ENCODE assay signal across 10 cellular contexts in genomic region chr2:39523308-39524044, GRCh38.
DNase-seq lines count a peak whose midpoint lies in the region; ATAC-seq and TF ChIP-seq lines count a peak whose summit lies in the region.
"Had no signal": no experiment of that assay in that cellular context is flagged by ENCODE, and none has a peak within 500 bp of the region (broad histone marks: within the 10 kb centered on the region; RNA-seq: fewer than 3 reads in every experiment).

No MANE protein-coding gene starts in this region.

- CTCF ChIA-PET in activated CD8-positive, alpha-beta T cell treated with anti-CD3 and anti-CD28 coated beads for 36 hours (lab: Charles Lee), result interaction anchor here (1.0 to 1.5 kb wide), 2 partner anchors 12 to 205 kb away, joined by 3 to 4 read pairs; no protein-coding TSS in a partner anchor

- H3K9me3 Mint-ChIP-seq in activated CD8-positive, alpha-beta T cell treated with anti-CD3 and anti-CD28 coated beads for 36 hours, result peaks cover 3% of the 10 kb centered on the region

- no peaks in the 10 kb centered on the region for H3K27me3 Mint-ChIP-seq in activated CD8-positive, alpha-beta T cell treated with anti-CD3 and anti-CD28 coated beads for 36 hours

- peak; percentile 92 for DNase-seq in ELR (ENCODE audit: low read depth)
- DNase-seq in RKO (ENCODE audit: low spot score), result peak; percentile 16
- DNase-seq in epidermal melanocyte (ENCODE audit: insufficient read length, low spot score), result peak; percentile 54
- DNase-seq in non-pigmented ciliary epithelial cell (ENCODE audit: low read depth), result peak; percentile 85
- no peak for DNase-seq in activated CD8-positive, alpha-beta T cell treated with anti-CD3 and anti-CD28 coated beads for 36 hours
- no peak for DNase-seq in NOMO-1 treated with dmso at 0.1 percent for 144 hours (lab: John Stamatoyannopoulos, UW; ENCODE audit: unreplicated experiment)
- DNase-seq in left colon, result no peak
- no peak for DNase-seq in activated effector memory CD4-positive, alpha-beta T cell treated with anti-CD3 and anti-CD28 coated beads, Interleukin-2, amount 50 U/mL, for 16 hours
- DNase-seq: activated naive CD4-positive, alpha-beta T cell treated with anti-CD3 and anti-CD28 coated beads for 36 hours; erythroblast had no signal

- no peak overlapping the region for H3K4me3 Mint-ChIP-seq in activated CD8-positive, alpha-beta T cell treated with anti-CD3 and anti-CD28 coated beads for 36 hours
- H3K4me3 Mint-ChIP-seq: activated naive CD4-positive, alpha-beta T cell treated with anti-CD3 and anti-CD28 coated beads for 36 hours had no signal

- peaks cover 3% of the 10 kb centered on the region for H3K36me3 Mint-ChIP-seq in activated CD8-positive, alpha-beta T cell treated with anti-CD3 and anti-CD28 coated beads for 36 hours (ENCODE audit: low read depth)

- TF ChIP-seq CTCF in activated CD8-positive, alpha-beta T cell treated with anti-CD3 and anti-CD28 coated beads for 36 hours (IDR thresholded peaks at IDR 0.05), result no peak

- no peaks in the 10 kb centered on the region for H3K4me1 Mint-ChIP-seq in activated CD8-positive, alpha-beta T cell treated with anti-CD3 and anti-CD28 coated beads for 36 hours (ENCODE audit: low read depth)

- ATAC-seq in activated CD8-positive, alpha-beta T cell treated with anti-CD3 and anti-CD28 coated beads for 36 hours, result no peak
- no peak for ATAC-seq in left colon

- POLR2A ChIA-PET in activated CD8-positive, alpha-beta T cell treated with anti-CD3 and anti-CD28 coated beads for 36 hours (lab: Charles Lee), result no interaction called here

- intact Hi-C loops in activated CD8-positive, alpha-beta T cell treated with anti-CD3 and anti-CD28 coated beads for 36 hours (cut with micrococcal nuclease), result no loop called here
- intact Hi-C loops in left colon (cut with DNase I, micrococcal nuclease), result no loop called here

- no peak overlapping the region for H3K27ac Mint-ChIP-seq in activated CD8-positive, alpha-beta T cell treated with anti-CD3 and anti-CD28 coated beads for 36 hours
- H3K27ac Mint-ChIP-seq: activated naive CD4-positive, alpha-beta T cell treated with anti-CD3 and anti-CD28 coated beads for 36 hours had no signal

Comparison
In these comparisons a context has a peak if more than half of its experiments do, and no peak if none do; other contexts are left out.
1. DNase-seq: peak in ELR (single experiment), RKO (single experiment), epidermal melanocyte (single experiment) and non-pigmented ciliary epithelial cell (single experiment); none in activated CD8-positive, alpha-beta T cell treated with anti-CD3 and anti-CD28 coated beads for 36 hours (single experiment), NOMO-1 treated with dmso at 0.1 percent for 144 hours (single experiment), left colon (0 of 2) and activated effector memory CD4-positive, alpha-beta T cell treated with anti-CD3 and anti-CD28 coated beads, Interleukin-2, amount 50 U/mL, for 16 hours (single experiment).